ENCODE assay signal across 1 cellular context in genomic region chr2:159349674-159350299, GRCh38.
A peak's percentile ranks its signal among the peaks of the same experiment; 100 is the strongest.
TF ChIP-seq lines count a peak whose summit lies in the region.

No MANE protein-coding gene starts in this region.

TF ChIP-seq in K562, 482 proteins besides CTCF, POLR2A, EP300 and RAD21:
- TF ChIP-seq FOXK2 (conservative IDR thresholded peaks at IDR 0.05 in 1 of 2, IDR thresholded peaks at IDR 0.05 in 1 of 2; ENCODE audit: low read depth in 2 of 2), result 0 out of 4 replicates have a peak, but pooled peaks of 1 of the 2 experiments have one; percentile 13
- TF ChIP-seq MEIS2 (IDR thresholded peaks at IDR 0.05; ENCODE audit: partially characterized antibody), result peak; percentile 15
- no peak for TF ChIP-seq PYGO2 (tag; IDR thresholded peaks at IDR 0.05)
- TF ChIP-seq DPF2 (IDR thresholded peaks at IDR 0.05), result peak; percentile 47; the same call in 1 of the 2 replicates
- TF ChIP-seq ARID1B (IDR thresholded peaks at IDR 0.05), result 0 out of 2 replicates have a peak, but pooled peaks have one; percentile 44
- TF ChIP-seq, protein P1, sequence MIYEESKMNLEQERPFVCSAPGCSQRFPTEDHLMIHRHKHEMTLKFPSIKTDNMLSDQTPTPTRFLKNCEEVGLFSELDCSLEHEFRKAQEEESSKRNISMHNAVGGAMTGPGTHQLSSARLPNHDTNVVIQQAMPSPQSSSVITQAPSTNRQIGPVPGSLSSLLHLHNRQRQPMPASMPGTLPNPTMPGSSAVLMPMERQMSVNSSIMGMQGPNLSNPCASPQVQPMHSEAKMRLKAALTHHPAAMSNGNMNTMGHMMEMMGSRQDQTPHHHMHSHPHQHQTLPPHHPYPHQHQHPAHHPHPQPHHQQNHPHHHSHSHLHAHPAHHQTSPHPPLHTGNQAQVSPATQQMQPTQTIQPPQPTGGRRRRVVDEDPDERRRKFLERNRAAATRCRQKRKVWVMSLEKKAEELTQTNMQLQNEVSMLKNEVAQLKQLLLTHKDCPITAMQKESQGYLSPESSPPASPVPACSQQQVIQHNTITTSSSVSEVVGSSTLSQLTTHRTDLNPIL (CRISPR knock-in tag; IDR thresholded peaks at IDR 0.05), result no peak
- TF ChIP-seq, protein P2, sequence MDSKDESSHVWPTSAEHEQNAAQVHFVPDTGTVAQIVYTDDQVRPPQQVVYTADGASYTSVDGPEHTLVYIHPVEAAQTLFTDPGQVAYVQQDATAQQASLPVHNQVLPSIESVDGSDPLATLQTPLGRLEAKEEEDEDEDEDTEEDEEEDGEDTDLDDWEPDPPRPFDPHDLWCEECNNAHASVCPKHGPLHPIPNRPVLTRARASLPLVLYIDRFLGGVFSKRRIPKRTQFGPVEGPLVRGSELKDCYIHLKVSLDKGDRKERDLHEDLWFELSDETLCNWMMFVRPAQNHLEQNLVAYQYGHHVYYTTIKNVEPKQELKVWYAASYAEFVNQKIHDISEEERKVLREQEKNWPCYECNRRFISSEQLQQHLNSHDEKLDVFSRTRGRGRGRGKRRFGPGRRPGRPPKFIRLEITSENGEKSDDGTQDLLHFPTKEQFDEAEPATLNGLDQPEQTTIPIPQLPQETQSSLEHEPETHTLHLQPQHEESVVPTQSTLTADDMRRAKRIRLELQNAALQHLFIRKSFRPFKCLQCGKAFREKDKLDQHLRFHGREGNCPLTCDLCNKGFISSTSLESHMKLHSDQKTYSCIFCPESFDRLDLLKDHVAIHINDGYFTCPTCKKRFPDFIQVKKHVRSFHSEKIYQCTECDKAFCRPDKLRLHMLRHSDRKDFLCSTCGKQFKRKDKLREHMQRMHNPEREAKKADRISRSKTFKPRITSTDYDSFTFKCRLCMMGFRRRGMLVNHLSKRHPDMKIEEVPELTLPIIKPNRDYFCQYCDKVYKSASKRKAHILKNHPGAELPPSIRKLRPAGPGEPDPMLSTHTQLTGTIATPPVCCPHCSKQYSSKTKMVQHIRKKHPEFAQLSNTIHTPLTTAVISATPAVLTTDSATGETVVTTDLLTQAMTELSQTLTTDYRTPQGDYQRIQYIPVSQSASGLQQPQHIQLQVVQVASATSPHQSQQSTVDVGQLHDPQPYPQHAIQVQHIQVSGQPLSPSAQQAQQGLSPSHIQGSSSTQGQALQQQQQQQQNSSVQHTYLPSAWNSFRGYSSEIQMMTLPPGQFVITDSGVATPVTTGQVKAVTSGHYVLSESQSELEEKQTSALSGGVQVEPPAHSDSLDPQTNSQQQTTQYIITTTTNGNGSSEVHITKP (IDR thresholded peaks at IDR 0.05; ENCODE audit: partially characterized antibody), result peak; percentile 57
- 0 out of 4 replicates have a peak, but pooled peaks of 1 of the 2 experiments have one; percentile 33 for TF ChIP-seq TRIM24 (IDR thresholded peaks at IDR 0.05)
- TF ChIP-seq SMARCE1 (IDR thresholded peaks at IDR 0.05), result 0 out of 2 replicates have a peak, but pooled peaks have one; percentile 16
- no peak for TF ChIP-seq U2AF2 (optimal IDR thresholded peaks at IDR 0.05; ENCODE audit: low read depth, low read length)
- 0 out of 4 replicates have a peak, but pooled peaks have one; percentile 8 to 20 for TF ChIP-seq KDM1A (IDR thresholded peaks at IDR 0.05)
- peak; percentile 41 for TF ChIP-seq MAFG (tag; conservative IDR thresholded peaks at IDR 0.05)
- 0 out of 2 replicates have a peak, but pooled peaks have one; percentile 20 for TF ChIP-seq SMARCA4 (IDR thresholded peaks at IDR 0.05)
- peak; percentile 62 for TF ChIP-seq ZNF316 (IDR thresholded peaks at IDR 0.05)
- no peak for TF ChIP-seq ZNF354B (CRISPR knock-in tag; IDR thresholded peaks at IDR 0.05)
- TF ChIP-seq C11orf30 (IDR thresholded peaks at IDR 0.05; ENCODE audit: low read depth), result peak; percentile 50; the same call in 1 of the 2 replicates
- TF ChIP-seq NR2C2 (CRISPR knock-in tag; IDR thresholded peaks at IDR 0.05), result no peak
- TF ChIP-seq NR2C2 (tag; IDR thresholded peaks at IDR 0.05), result peak; percentile 59
- peak; percentile 66 for TF ChIP-seq NR2C1 (IDR thresholded peaks at IDR 0.05)
- TF ChIP-seq NR2C1 (tag; IDR thresholded peaks at IDR 0.05), result peak; percentile 87
- peak; percentile 5; the same call in 1 of the 2 replicates for TF ChIP-seq JUND (IDR thresholded peaks at IDR 0.05; ENCODE audit: borderline replicate concordance, low read depth, low read length)
- TF ChIP-seq JUND (tag; IDR thresholded peaks at IDR 0.05; ENCODE audit: borderline replicate concordance, low read depth, low read length), result peak; percentile 43; the same call in 2 of the 3 replicates
- 0 out of 2 replicates have a peak, but pooled peaks have one; percentile 7 for TF ChIP-seq TCF3 (CRISPR knock-in tag; IDR thresholded peaks at IDR 0.05)
- TF ChIP-seq RBM22 (IDR thresholded peaks at IDR 0.05; ENCODE audit: low read depth, low read length, poor library complexity, severe bottlenecking), result no peak
- peak; percentile 64; the same call in 1 of the 2 replicates for TF ChIP-seq EHMT2 (IDR thresholded peaks at IDR 0.05)
- peak; percentile 91 for TF ChIP-seq FOSL1 (tag; conservative IDR thresholded peaks at IDR 0.05)
- peak; percentile 43; the same call in 1 of the 2 replicates for TF ChIP-seq HMBOX1 (IDR thresholded peaks at IDR 0.05)
- TF ChIP-seq MAFK (IDR thresholded peaks at IDR 0.05; ENCODE audit: low read length), result peak; percentile 35; the same call in 1 of the 2 replicates
- 0 out of 2 replicates have a peak, but pooled peaks have one; percentile 18 for TF ChIP-seq ESRRA (IDR thresholded peaks at IDR 0.05; ENCODE audit: borderline replicate concordance, low read depth)
- TF ChIP-seq RBBP5 (IDR thresholded peaks at IDR 0.05; ENCODE audit: borderline replicate concordance, insufficient read depth, low read length, poor library complexity, severe bottlenecking), result no peak
